ENCODE assay signal across 1 cellular context in genomic region chr5:175387144-175387543, GRCh38.
TF ChIP-seq lines count a peak whose summit lies in the region.

No MANE protein-coding gene starts in this region.

TF ChIP-seq in IMR-90, 13 proteins besides CTCF, POLR2A, EP300 and RAD21:
- TF ChIP-seq MXI1 (IDR thresholded peaks at IDR 0.05; ENCODE audit: borderline replicate concordance, low read depth, low read length) (no peak), RCOR1 (IDR thresholded peaks at IDR 0.05; ENCODE audit: insufficient replicate concordance, low read length) (no peak), MAZ (IDR thresholded peaks at IDR 0.05; ENCODE audit: borderline replicate concordance, low read depth, low read length) (no peak), SMC3 (IDR thresholded peaks at IDR 0.05; ENCODE audit: low read depth, low read length) (no peak), RFX5 (IDR thresholded peaks at IDR 0.05; ENCODE audit: low read depth, low read length) (no peak), FOS (IDR thresholded peaks at IDR 0.05; ENCODE audit: low read depth, low read length) (no peak), NFE2L2 (IDR thresholded peaks at IDR 0.05; ENCODE audit: low read depth, low read length) (no peak), ELK1 (IDR thresholded peaks at IDR 0.05; ENCODE audit: borderline replicate concordance, low read depth, low read length) (no peak), CEBPB (IDR thresholded peaks at IDR 0.05; ENCODE audit: low read depth, low read length) (no peak), MAFK (IDR thresholded peaks at IDR 0.05; ENCODE audit: low read depth, low read length) (no peak), CHD1 (IDR thresholded peaks at IDR 0.05; ENCODE audit: low read depth, low read length) (no peak), BHLHE40 (IDR thresholded peaks at IDR 0.05; ENCODE audit: low read depth, low read length) (no peak)
- TF ChIP-seq, protein P1, sequence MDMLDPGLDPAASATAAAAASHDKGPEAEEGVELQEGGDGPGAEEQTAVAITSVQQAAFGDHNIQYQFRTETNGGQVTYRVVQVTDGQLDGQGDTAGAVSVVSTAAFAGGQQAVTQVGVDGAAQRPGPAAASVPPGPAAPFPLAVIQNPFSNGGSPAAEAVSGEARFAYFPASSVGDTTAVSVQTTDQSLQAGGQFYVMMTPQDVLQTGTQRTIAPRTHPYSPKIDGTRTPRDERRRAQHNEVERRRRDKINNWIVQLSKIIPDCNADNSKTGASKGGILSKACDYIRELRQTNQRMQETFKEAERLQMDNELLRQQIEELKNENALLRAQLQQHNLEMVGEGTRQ (IDR thresholded peaks at IDR 0.05; ENCODE audit: low read depth, low read length): no peak
